1 cellular context compared by ENCODE assay signal in genomic region chr19:54653181-54653809, GRCh38.
TF ChIP-seq lines count a peak whose summit lies in the region.

No MANE protein-coding gene starts in this region.

TF ChIP-seq in H1, 55 proteins besides CTCF, POLR2A, EP300 and RAD21:
- no peak for TF ChIP-seq BRCA1 (IDR thresholded peaks at IDR 0.05; ENCODE audit: low read depth, low read length)
- TF ChIP-seq ATF3 (IDR thresholded peaks at IDR 0.05; ENCODE audit: insufficient read depth, low read depth, low read length), result no peak
- no peak for TF ChIP-seq CHD2 (IDR thresholded peaks at IDR 0.05; ENCODE audit: low read length)
- TF ChIP-seq CREB1 (IDR thresholded peaks at IDR 0.05), result no peak
- TF ChIP-seq YY1 (IDR thresholded peaks at IDR 0.05; ENCODE audit: low read depth, low read length), result no peak
- no peak for TF ChIP-seq TAF1 (IDR thresholded peaks at IDR 0.05; ENCODE audit: low read depth, low read length)
- no peak for TF ChIP-seq KDM5A (IDR thresholded peaks at IDR 0.05; ENCODE audit: low read length)
- TF ChIP-seq JUND (IDR thresholded peaks at IDR 0.05; ENCODE audit: low read length), result no peak
- no peak for TF ChIP-seq FOSL1 (IDR thresholded peaks at IDR 0.05; ENCODE audit: insufficient read depth, low read depth, low read length)
- no peak for TF ChIP-seq CHD1 (IDR thresholded peaks at IDR 0.05; ENCODE audit: low read depth, low read length)
- TF ChIP-seq POLR2AphosphoS5 (IDR thresholded peaks at IDR 0.05; ENCODE audit: low read depth, low read length), result no peak
- no peak for TF ChIP-seq POU5F1 (IDR thresholded peaks at IDR 0.05; ENCODE audit: low read depth, low read length)
- TF ChIP-seq EGR1 (IDR thresholded peaks at IDR 0.05; ENCODE audit: borderline replicate concordance, low read depth, low read length), result no peak
- no peak for TF ChIP-seq GTF2F1 (IDR thresholded peaks at IDR 0.05; ENCODE audit: borderline replicate concordance, low read depth, low read length)
- no peak for TF ChIP-seq BACH1 (IDR thresholded peaks at IDR 0.05; ENCODE audit: low read length)
- no peak for TF ChIP-seq SIN3A (conservative IDR thresholded peaks at IDR 0.05 in 1 of 2, IDR thresholded peaks at IDR 0.05 in 1 of 2; ENCODE audit: low read depth in 1 of 2, low read length in 2 of 2)
- no peak for TF ChIP-seq SUZ12 (IDR thresholded peaks at IDR 0.05; ENCODE audit: low read length)
- no peak for TF ChIP-seq SRF (IDR thresholded peaks at IDR 0.05; ENCODE audit: low read depth, low read length)
